In the genomic region with DNA sequence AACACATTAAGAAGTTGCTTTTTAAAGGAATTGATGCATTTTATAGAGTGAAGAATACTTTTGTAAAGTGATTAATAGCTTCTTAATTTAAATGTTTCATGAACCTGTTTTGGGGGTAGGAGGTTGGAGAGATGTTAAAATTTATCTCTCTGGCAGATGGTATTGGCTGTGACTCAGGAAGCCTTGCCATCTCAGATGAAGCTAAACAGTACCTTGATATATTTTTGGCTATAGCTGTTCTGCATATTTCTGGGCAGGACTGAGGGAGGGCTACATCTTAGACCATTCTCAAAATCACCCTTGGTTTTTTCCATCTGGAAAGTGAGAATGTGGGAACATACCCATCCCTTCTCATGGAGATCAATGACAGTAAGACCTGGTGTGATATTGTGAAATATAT, we compare ENCODE assay signal across 22 cellular contexts. TPM values are rescaled to one million over a fixed set of nuclear protein-coding genes. Genes with fewer than 3 reads are reported as not detected.
"Had no signal": no experiment of that assay in that cellular context is flagged by ENCODE, and none has a peak within 500 bp of the region (broad histone marks: within the 10 kb centered on the region; RNA-seq: fewer than 3 reads in every experiment).

No MANE protein-coding gene starts in this region.

- H3K27me3 ChIP-seq: hepatocyte, neural progenitor cell, neutrophil, tibial nerve, uterus had no signal

- ATAC-seq: left lobe of liver, natural killer cell, psoas muscle, sciatic nerve had no signal

- DNase-seq: islet precursor cell; mesendoderm; naive B cell; natural killer cell; nephron progenitor cell; occipital lobe; psoas muscle; stimulated activated CD4-positive, alpha-beta T cell treated with anti-CD3 and anti-CD28 coated beads, Interleukin-12 subunit alpha, Interleukin-12 subunit beta, amount 100 ng/mL, for 4 hours; stimulated activated CD4-positive, alpha-beta T cell treated with anti-CD3 and anti-CD28 coated beads, Interleukin-15, amount 100 ng/mL, for 24 hours; stimulated activated CD4-positive, alpha-beta T cell treated with anti-CD3 and anti-CD28 coated beads, Interleukin-2, amount 100 ng/mL, for 24 hours; stimulated activated CD4-positive, alpha-beta T cell treated with anti-CD3 and anti-CD28 coated beads, Interleukin-4, amount 100 ng/mL, for 1 hour; stimulated activated naive CD4-positive, alpha-beta T cell; uterus had no signal

- H3K4me2 ChIP-seq: hepatocyte, neural progenitor cell had no signal

- H2AFZ ChIP-seq: hepatocyte, neural progenitor cell, parathyroid adenoma had no signal

- H3K9me3 ChIP-seq: neutrophil, psoas muscle, tibial nerve, uterus had no signal

- H3K9ac ChIP-seq: neural progenitor cell, parathyroid adenoma had no signal

- H3K4me3 ChIP-seq: hepatocyte, lung, neural progenitor cell, psoas muscle, skin epidermis, tibial nerve, uterus had no signal

- H3K27ac ChIP-seq: hepatocyte, neural progenitor cell, neutrophil, parathyroid adenoma, psoas muscle, skin epidermis, tibial nerve, uterus had no signal

- H3K79me2 ChIP-seq: hepatocyte, parathyroid adenoma had no signal

- H3K36me3 ChIP-seq: neural progenitor cell, neutrophil, tibial nerve, uterus had no signal

- H3K4me1 ChIP-seq: parathyroid adenoma, psoas muscle, tibial nerve, uterus had no signal

RNA-seq across cellular contexts. Expression of a gene that starts 13.4 kb away (rescaled TPM):
- total RNA-seq: left lobe of liver, tibial nerve had no signal
